In the genomic region with DNA sequence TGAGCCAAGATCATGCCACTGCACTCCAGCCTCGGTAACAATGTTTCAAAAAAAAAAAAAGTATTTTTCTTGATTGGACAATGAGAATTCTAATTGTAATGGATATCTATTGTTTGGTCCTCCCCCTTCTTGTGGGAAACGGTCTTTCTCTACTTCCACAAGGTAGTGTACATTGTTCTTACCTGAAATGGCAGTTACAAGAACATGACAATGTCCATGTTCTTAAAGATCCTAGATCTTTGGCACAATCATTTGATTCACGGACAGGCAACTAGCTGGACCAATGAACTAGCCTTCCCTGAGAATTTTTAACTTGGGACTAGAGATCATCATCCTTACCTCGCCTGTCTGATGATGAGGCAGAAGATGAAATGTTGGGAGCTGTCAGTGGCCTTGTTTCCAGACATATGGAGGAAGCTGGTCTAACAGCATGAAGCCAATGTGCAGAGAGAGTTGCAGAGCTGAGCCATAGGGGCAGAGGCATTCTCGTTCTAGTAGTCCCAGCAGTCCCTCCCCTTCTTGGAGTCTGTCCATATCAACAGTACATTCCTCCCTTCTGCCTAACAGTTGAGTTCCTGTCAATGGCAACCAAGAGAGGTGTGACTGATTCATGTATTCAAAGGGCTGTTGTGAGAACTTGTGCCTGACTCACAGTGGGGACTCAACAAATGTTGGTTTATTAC, we compare ENCODE assay signal across 1 cellular context.
TF ChIP-seq lines count a peak whose summit lies in the region.

No MANE protein-coding gene starts in this region.

TF ChIP-seq in GM23338, 12 proteins besides CTCF, POLR2A, EP300 and RAD21 (continued from another document):
- TF ChIP-seq, protein P1, sequence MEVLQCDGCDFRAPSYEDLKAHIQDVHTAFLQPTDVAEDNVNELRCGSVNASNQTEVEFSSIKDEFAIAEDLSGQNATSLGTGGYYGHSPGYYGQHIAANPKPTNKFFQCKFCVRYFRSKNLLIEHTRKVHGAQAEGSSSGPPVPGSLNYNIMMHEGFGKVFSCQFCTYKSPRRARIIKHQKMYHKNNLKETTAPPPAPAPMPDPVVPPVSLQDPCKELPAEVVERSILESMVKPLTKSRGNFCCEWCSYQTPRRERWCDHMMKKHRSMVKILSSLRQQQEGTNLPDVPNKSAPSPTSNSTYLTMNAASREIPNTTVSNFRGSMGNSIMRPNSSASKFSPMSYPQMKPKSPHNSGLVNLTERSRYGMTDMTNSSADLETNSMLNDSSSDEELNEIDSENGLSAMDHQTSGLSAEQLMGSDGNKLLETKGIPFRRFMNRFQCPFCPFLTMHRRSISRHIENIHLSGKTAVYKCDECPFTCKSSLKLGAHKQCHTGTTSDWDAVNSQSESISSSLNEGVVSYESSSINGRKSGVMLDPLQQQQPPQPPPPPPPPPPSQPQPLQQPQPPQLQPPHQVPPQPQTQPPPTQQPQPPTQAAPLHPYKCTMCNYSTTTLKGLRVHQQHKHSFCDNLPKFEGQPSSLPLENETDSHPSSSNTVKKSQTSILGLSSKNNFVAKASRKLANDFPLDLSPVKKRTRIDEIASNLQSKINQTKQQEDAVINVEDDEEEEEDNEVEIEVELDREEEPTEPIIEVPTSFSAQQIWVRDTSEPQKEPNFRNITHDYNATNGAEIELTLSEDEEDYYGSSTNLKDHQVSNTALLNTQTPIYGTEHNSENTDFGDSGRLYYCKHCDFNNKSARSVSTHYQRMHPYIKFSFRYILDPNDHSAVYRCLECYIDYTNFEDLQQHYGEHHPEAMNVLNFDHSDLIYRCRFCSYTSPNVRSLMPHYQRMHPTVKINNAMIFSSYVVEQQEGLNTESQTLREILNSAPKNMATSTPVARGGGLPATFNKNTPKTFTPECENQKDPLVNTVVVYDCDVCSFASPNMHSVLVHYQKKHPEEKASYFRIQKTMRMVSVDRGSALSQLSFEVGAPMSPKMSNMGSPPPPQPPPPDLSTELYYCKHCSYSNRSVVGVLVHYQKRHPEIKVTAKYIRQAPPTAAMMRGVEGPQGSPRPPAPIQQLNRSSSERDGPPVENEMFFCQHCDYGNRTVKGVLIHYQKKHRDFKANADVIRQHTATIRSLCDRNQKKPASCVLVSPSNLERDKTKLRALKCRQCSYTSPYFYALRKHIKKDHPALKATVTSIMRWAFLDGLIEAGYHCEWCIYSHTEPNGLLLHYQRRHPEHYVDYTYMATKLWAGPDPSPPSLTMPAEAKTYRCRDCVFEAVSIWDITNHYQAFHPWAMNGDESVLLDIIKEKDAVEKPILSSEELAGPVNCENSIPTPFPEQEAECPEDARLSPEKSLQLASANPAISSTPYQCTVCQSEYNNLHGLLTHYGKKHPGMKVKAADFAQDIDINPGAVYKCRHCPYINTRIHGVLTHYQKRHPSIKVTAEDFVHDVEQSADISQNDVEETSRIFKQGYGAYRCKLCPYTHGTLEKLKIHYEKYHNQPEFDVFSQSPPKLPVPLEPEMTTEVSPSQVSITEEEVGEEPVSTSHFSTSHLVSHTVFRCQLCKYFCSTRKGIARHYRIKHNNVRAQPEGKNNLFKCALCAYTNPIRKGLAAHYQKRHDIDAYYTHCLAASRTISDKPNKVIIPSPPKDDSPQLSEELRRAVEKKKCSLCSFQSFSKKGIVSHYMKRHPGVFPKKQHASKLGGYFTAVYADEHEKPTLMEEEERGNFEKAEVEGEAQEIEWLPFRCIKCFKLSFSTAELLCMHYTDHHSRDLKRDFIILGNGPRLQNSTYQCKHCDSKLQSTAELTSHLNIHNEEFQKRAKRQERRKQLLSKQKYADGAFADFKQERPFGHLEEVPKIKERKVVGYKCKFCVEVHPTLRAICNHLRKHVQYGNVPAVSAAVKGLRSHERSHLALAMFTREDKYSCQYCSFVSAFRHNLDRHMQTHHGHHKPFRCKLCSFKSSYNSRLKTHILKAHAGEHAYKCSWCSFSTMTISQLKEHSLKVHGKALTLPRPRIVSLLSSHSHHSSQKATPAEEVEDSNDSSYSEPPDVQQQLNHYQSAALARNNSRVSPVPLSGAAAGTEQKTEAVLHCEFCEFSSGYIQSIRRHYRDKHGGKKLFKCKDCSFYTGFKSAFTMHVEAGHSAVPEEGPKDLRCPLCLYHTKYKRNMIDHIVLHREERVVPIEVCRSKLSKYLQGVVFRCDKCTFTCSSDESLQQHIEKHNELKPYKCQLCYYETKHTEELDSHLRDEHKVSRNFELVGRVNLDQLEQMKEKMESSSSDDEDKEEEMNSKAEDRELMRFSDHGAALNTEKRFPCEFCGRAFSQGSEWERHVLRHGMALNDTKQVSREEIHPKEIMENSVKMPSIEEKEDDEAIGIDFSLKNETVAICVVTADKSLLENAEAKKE (CRISPR knock-in tag; IDR thresholded peaks at IDR 0.05): no peak
- TF ChIP-seq CREB1 (CRISPR knock-in tag; IDR thresholded peaks at IDR 0.05; ENCODE audit: low read depth) (no peak), NANOG (IDR thresholded peaks at IDR 0.05; ENCODE audit: borderline replicate concordance) (no peak), ZNF331 (CRISPR knock-in tag; IDR thresholded peaks at IDR 0.05; ENCODE audit: low read depth) (no peak)
